In genomic region chr11:64303109-64304031, GRCh38 we compare ENCODE assay signal across 6 cellular contexts. TPM values are rescaled to one million over a fixed set of nuclear protein-coding genes. Genes with fewer than 3 reads are reported as not detected.
A peak's percentile ranks its signal among the peaks of the same experiment; 100 is the strongest.
DNase-seq lines count a peak whose midpoint lies in the region; ATAC-seq and TF ChIP-seq lines count a peak whose summit lies in the region.

No MANE protein-coding gene starts in this region.

- in situ Hi-C loops in transverse colon (cut with MboI; ENCODE audit: low pct_ligation_motif_present in 1 of 4, low pct_unique_long_range_greater_than_20kb in 1 of 4, low sequenced_read_pairs in 3 of 4): loop anchor here in 2 of 4 donors (5.0 kb wide), 1 partner anchor 101 kb away; no protein-coding TSS in a partner anchor

- peak overlapping the region; percentile 88 to 96 (median 94) for H3K27ac ChIP-seq in gastroesophageal sphincter
- peak overlapping the region; percentile 90 to 99 (median 98) for H3K27ac ChIP-seq in transverse colon

- no peak for TF ChIP-seq POLR2A in gastroesophageal sphincter (IDR thresholded peaks at IDR 0.05)
- no peak for TF ChIP-seq POLR2A in transverse colon (IDR thresholded peaks at IDR 0.05)

- TF ChIP-seq CTCF in gastroesophageal sphincter (IDR thresholded peaks at IDR 0.05) (no peak), transverse colon (IDR thresholded peaks at IDR 0.05) (no peak)

- WGBS in gastroesophageal sphincter (ENCODE audit: low coverage in 1 of 2), 2 donors: 60 to 71% methylated on average over 5 of the region's 13 CpGs
- WGBS in transverse colon (ENCODE audit: low coverage in 1 of 2), 2 donors: 82% methylated on average over 13 of the region's 13 CpGs; no CpG with 5 or more reads in 1 of the 2 donors

- H3K27me3 ChIP-seq in gastroesophageal sphincter: peaks cover 49% of the 10 kb centered on the region
- H3K27me3 ChIP-seq in transverse colon: peaks cover 33% of the 10 kb centered on the region

- peaks cover 0 to 7% of the 10 kb centered on the region in 2 donors for H3K36me3 ChIP-seq in gastroesophageal sphincter
- no peaks in the 10 kb centered on the region for H3K36me3 ChIP-seq in transverse colon

- H3K9me3 ChIP-seq in gastroesophageal sphincter (no peaks in the 10 kb centered on the region), transverse colon (no peaks in the 10 kb centered on the region)

- H3K4me3 ChIP-seq in gastroesophageal sphincter (peak overlapping the region in 1 of 2 donors; percentile 85), transverse colon (peak overlapping the region in 1 of 4 donors; percentile 65)

- no peak for TF ChIP-seq EP300 in gastroesophageal sphincter (IDR thresholded peaks at IDR 0.05)
- no peak for TF ChIP-seq EP300 in transverse colon (IDR thresholded peaks at IDR 0.05; ENCODE audit: low read depth)

- DNase-seq in Right ventricle myocardium inferior (ENCODE audit: missing footprints) (peak; percentile 17), cardiac septum (ENCODE audit: low spot score) (no peak), transverse colon (no peak), COR-L47 (lab: John Stamatoyannopoulos, UW) (no peak), DMS53 (lab: John Stamatoyannopoulos, UW) (no peak)

- H3K4me1 ChIP-seq in gastroesophageal sphincter (peaks cover 0 to 74% (median 28%) of the 10 kb centered on the region in 3 donors), transverse colon (peaks cover 22 to 51% (median 45%) of the 10 kb centered on the region in 4 donors)

- intact Hi-C loops in Right ventricle myocardium inferior (cut with DNase I): loop anchor here (1.0 to 5.0 kb wide), 6 partner anchors 19 to 116 kb away; partner anchors contain the start of genes BAD, FKBP2, GPR137 and PLCB3
- intact Hi-C loops in cardiac septum (cut with DNase I): loop anchor here (2.0 to 5.0 kb wide), 3 partner anchors 19 to 51 kb away; partner anchors contain the start of genes BAD, GPR137 and PLCB3
- intact Hi-C loops in transverse colon (cut with DNase I; ENCODE audit: low total_unique reads): loop anchor here (5.0 kb wide), 1 partner anchor 51 kb away; the partner anchor contains the start of gene PLCB3

- no peak for ATAC-seq in Right ventricle myocardium inferior
- no peak for ATAC-seq in gastroesophageal sphincter

RNA-seq across cellular contexts. Expression of gene ESRRA, which starts 2.0 kb away (rescaled TPM):
- total RNA-seq in Right ventricle myocardium inferior: 217 TPM
- total RNA-seq in cardiac septum: 116 TPM
- 10 to 100 TPM; 39.8 to 77.1 (median 71.2) TPM for total RNA-seq in gastroesophageal sphincter
- 100 to 1,000 TPM; 142 to 272 (median 221) TPM for total RNA-seq in transverse colon

RNA-seq across cellular contexts. Expression of gene CATSPERZ, which starts 3.2 kb away (rescaled TPM):
- not detected for total RNA-seq in Right ventricle myocardium inferior
- not detected for total RNA-seq in cardiac septum
- total RNA-seq in gastroesophageal sphincter: not detected
- 10 to 100 TPM in 1 of 4 donors, not detected in 3; 20.9 TPM for total RNA-seq in transverse colon

RNA-seq across cellular contexts. Expression of gene KCNK4, which starts 12.3 kb away (rescaled TPM):
- not detected for total RNA-seq in Right ventricle myocardium inferior
- not detected for total RNA-seq in cardiac septum
- under 1 TPM in 1 of 4 donors, not detected in 3; 0.31 TPM for total RNA-seq in gastroesophageal sphincter
- total RNA-seq in transverse colon: under 1 TPM in 1 of 4 donors, not detected in 3; 0.27 TPM

RNA-seq across cellular contexts. Expression of gene TRMT112, which starts 14.0 kb away (rescaled TPM):
- total RNA-seq in Right ventricle myocardium inferior (92.8 TPM), cardiac septum (75.1 TPM), gastroesophageal sphincter (100 to 1,000 TPM; 180 to 267 (median 218) TPM), transverse colon (10 to 100 TPM; 59.1 to 99.9 (median 82.7) TPM)

RNA-seq across cellular contexts. Expression of gene PRDX5, which starts 14.6 kb away (rescaled TPM):
- total RNA-seq in Right ventricle myocardium inferior (410 TPM), cardiac septum (208 TPM), gastroesophageal sphincter (100 to 1,000 TPM; 179 to 260 (median 181) TPM), transverse colon (100 to 1,000 TPM; 152 to 381 (median 265) TPM)
